8 cellular contexts compared by ENCODE assay signal in the genomic region with DNA sequence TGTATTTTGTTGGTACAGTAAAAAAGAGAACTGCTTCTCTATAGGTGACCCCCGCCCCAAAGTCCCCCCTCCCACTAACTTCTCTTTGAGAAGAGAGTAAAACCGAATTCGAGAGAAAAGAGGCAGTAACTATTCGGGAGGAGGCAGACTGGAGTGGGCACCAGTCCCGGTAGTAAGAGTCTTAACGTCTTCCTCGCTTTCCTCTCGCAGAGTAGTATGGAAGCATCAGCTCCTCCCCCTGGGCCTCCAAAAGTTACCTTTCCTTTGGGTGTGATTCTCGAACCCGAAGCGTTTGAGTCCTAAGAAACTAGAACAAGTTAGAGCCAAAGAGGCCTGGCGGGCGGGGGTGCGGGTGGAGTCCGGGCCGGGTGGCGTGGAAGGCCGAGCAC. TPM values are rescaled to one million over a fixed set of nuclear protein-coding genes. Genes with fewer than 3 reads are reported as not detected.
DNase-seq lines count a peak whose midpoint lies in the region; ATAC-seq and TF ChIP-seq lines count a peak whose summit lies in the region.

No MANE protein-coding gene starts in this region.

- no peaks in the 10 kb centered on the region for H3K9me3 ChIP-seq in gastroesophageal sphincter

- H3K4me1 ChIP-seq in gastroesophageal sphincter = peaks cover 0 to 24% (median 4%) of the 10 kb centered on the region in 3 donors
- no peaks in the 10 kb centered on the region for H3K4me1 ChIP-seq in rectal smooth muscle tissue (ENCODE audit: control insufficient read depth, insufficient read depth, low read length)

- no peak for TF ChIP-seq POLR2A in gastroesophageal sphincter (IDR thresholded peaks at IDR 0.05)

- ATAC-seq in T-cell (replicated peaks in 1 of 4) (peak; percentile 5 to 38 (median 22)), gastroesophageal sphincter (peak; percentile 40), GM21528 (IDR thresholded peaks at IDR 0.05; ENCODE audit: low FRiP score, unreplicated experiment) (no peak)

- H3K27me3 ChIP-seq in gastroesophageal sphincter (no peaks in the 10 kb centered on the region), rectal smooth muscle tissue (ENCODE audit: control insufficient read depth, insufficient read depth, low read length) (no peaks in the 10 kb centered on the region)

- TF ChIP-seq EP300 in gastroesophageal sphincter (IDR thresholded peaks at IDR 0.05) = no peak

- WGBS in gastroesophageal sphincter (ENCODE audit: low coverage in 1 of 2), 2 donors = 3% methylated on average over 7 of the region's 18 CpGs; no CpG with 5 or more reads in 1 of the 2 donors

- no peaks in the 10 kb centered on the region for H3K36me3 Mint-ChIP-seq in T-cell

- H3K27me3 Mint-ChIP-seq in T-cell = peaks cover 13 to 25% of the 10 kb centered on the region in 2 donors

- H3K27ac ChIP-seq in gastroesophageal sphincter (peak overlapping the region; percentile 89 to 98 (median 96)), rectal smooth muscle tissue (ENCODE audit: low read depth, low read length) (peak overlapping the region; percentile 82)

- CTCF ChIA-PET in T-cell (lab: Charles Lee) = interaction anchor here in 1 of 2 donors (0.9 kb wide), 1 partner anchor 82 kb away, joined by 4 read pairs; no protein-coding TSS in a partner anchor

- no peak overlapping the region for H3K9ac ChIP-seq in rectal smooth muscle tissue (ENCODE audit: low read length)

- H3K9me3 Mint-ChIP-seq in T-cell = no peaks in the 10 kb centered on the region

- no peak for TF ChIP-seq CTCF in gastroesophageal sphincter (IDR thresholded peaks at IDR 0.05)

- H3K36me3 ChIP-seq in gastroesophageal sphincter (no peaks in the 10 kb centered on the region), rectal smooth muscle tissue (ENCODE audit: control insufficient read depth, insufficient read depth, low read length) (no peaks in the 10 kb centered on the region)

- peak overlapping the region; percentile 69 to 80 for H3K27ac Mint-ChIP-seq in T-cell

- peaks cover 12 to 21% (median 17%) of the 10 kb centered on the region in 3 donors for H3K4me1 Mint-ChIP-seq in T-cell

- H3K4me3 ChIP-seq in gastroesophageal sphincter (peak overlapping the region; percentile 84 to 87), rectal smooth muscle tissue (ENCODE audit: low read length) (peak overlapping the region; percentile 89)

- POLR2A ChIA-PET in T-cell (lab: Charles Lee) = interaction anchor here in 1 of 2 donors (0.7 kb wide), 1 partner anchor 256 kb away, joined by 9 read pairs; no protein-coding TSS in a partner anchor

- peak overlapping the region; percentile 82 to 88 (median 86) for H3K4me3 Mint-ChIP-seq in T-cell

- DNase-seq in NCI-H748 (lab: John Stamatoyannopoulos, UW; ENCODE audit: unreplicated experiment) (peak; percentile 41), NCI-H748 treated with DMSO at 0.1 percent for 48 hours (lab: John Stamatoyannopoulos, UW) (no peak), T-cell (peak in 4 of 34 experiments; percentile 0 to 10 (median 4)), NCI-H2196 (lab: John Stamatoyannopoulos, UW; ENCODE audit: unreplicated experiment) (no peak), medulla oblongata (ENCODE audit: extremely low spot score) (no peak)

RNA-seq across cellular contexts. Expression of gene DSE, which starts 0.4 kb away (rescaled TPM):
- total RNA-seq in T-cell (1 to 10 TPM; 5.9 to 9.3 (median 7.4) TPM), gastroesophageal sphincter (10 to 100 TPM; 26.3 to 45.4 (median 36.3) TPM)
